In genomic region chr5:80125962-80126480, GRCh38 we compare ENCODE assay signal across 8 cellular contexts.
DNase-seq lines count a peak whose midpoint lies in the region; ATAC-seq and TF ChIP-seq lines count a peak whose summit lies in the region.

No MANE protein-coding gene starts in this region.

- peaks cover 19% of the 10 kb centered on the region for H3K36me3 Mint-ChIP-seq in T-helper 1 cell treated with Interleukin-12 subunit alpha and Interleukin-12 subunit beta and Interleukin-4 antibody, amounts not matched to agents 30 μg/mL and 1 μg/mL, for 36 hours (ENCODE audit: low read depth)

- ATAC-seq in GM18867 (IDR thresholded peaks at IDR 0.05; ENCODE audit: unreplicated experiment) (peak; percentile 55), HG03064 (IDR thresholded peaks at IDR 0.05; ENCODE audit: low read depth, unreplicated experiment) (peak; percentile 51), left ventricle myocardium superior (peak; percentile 72)

- H3K4me3 Mint-ChIP-seq in T-helper 1 cell treated with Interleukin-12 subunit alpha and Interleukin-12 subunit beta and Interleukin-4 antibody, amounts not matched to agents 30 μg/mL and 1 μg/mL, for 36 hours, result peak overlapping the region; percentile 18

- H3K9me3 ChIP-seq in SJCRH30 (replicated peaks), result peaks cover 3% of the 10 kb centered on the region; the same call in 1 of the 2 replicates

- TF ChIP-seq CTCF in AG09309 (IDR thresholded peaks at IDR 0.05; ENCODE audit: control insufficient read depth, insufficient read depth, low read depth, low read length, missing control alignments), result peak; percentile 5

- H3K4me3 ChIP-seq in AG09309 (ENCODE audit: control insufficient read depth, low read depth, low read length) (no peak overlapping the region), SJCRH30 (no peak overlapping the region)

- no peaks in the 10 kb centered on the region for H3K27me3 Mint-ChIP-seq in T-helper 1 cell treated with Interleukin-12 subunit alpha and Interleukin-12 subunit beta and Interleukin-4 antibody, amounts not matched to agents 30 μg/mL and 1 μg/mL, for 36 hours (ENCODE audit: low read depth)

- H3K9me3 Mint-ChIP-seq in T-helper 1 cell treated with Interleukin-12 subunit alpha and Interleukin-12 subunit beta and Interleukin-4 antibody, amounts not matched to agents 30 μg/mL and 1 μg/mL, for 36 hours, result peaks cover 7% of the 10 kb centered on the region

- H3K4me1 Mint-ChIP-seq in T-helper 1 cell treated with Interleukin-12 subunit alpha and Interleukin-12 subunit beta and Interleukin-4 antibody, amounts not matched to agents 30 μg/mL and 1 μg/mL, for 36 hours (ENCODE audit: low read depth), result peaks cover 26% of the 10 kb centered on the region

- H3K27ac Mint-ChIP-seq in T-helper 1 cell treated with Interleukin-12 subunit alpha and Interleukin-12 subunit beta and Interleukin-4 antibody, amounts not matched to agents 30 μg/mL and 1 μg/mL, for 36 hours, result peak overlapping the region; percentile 77

- H3K27me3 ChIP-seq in SJCRH30, result no peaks in the 10 kb centered on the region

- no peak overlapping the region for H3K27ac ChIP-seq in SJCRH30

- DNase-seq in AG09309 (ENCODE audit: low read depth), result peak; percentile 73
- no peak for DNase-seq in left ventricle myocardium superior
- no peak for DNase-seq in SJCRH30
- no peak for DNase-seq in NCI-H1105 (lab: John Stamatoyannopoulos, UW)
- no peak for DNase-seq in activated CD8-positive, alpha-beta memory T cell treated with anti-CD3 and anti-CD28 coated beads, Interleukin-2, amount 50 U/mL, for 4 hours

- H3K4me1 ChIP-seq in SJCRH30, result peaks cover 21% of the 10 kb centered on the region

- intact Hi-C loops in left ventricle myocardium superior (cut with micrococcal nuclease), result no loop called here

- H3K36me3 ChIP-seq in SJCRH30, result no peaks in the 10 kb centered on the region
